ENCODE assay signal across 12 cellular contexts in the genomic region with DNA sequence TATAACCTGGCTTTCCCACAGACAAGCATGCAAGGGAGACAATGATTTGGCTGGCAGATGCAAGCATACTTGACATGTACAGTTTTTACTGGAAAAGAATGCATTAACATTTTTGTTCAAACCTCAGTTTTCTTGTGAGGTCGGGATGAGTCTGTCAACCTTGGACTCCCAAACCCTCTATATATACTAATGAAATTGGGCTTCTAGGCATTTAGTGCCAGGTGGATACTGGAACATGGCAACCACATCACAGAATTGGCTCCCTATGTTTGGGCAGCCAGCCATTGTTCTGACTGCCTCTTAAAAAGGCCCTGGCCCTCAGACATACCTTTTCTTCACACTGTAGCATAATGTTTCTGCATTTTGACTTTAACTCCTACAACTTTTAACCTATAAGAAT. TPM values are rescaled to one million over a fixed set of nuclear protein-coding genes. Genes with fewer than 3 reads are reported as not detected.
A peak's percentile ranks its signal among the peaks of the same experiment; 100 is the strongest.
DNase-seq lines count a peak whose midpoint lies in the region; ATAC-seq, FAIRE-seq and TF ChIP-seq lines count a peak whose summit lies in the region.
"Had no signal": no experiment of that assay in that cellular context is flagged by ENCODE, and none has a peak within 500 bp of the region (broad histone marks: within the 10 kb centered on the region; RNA-seq: fewer than 3 reads in every experiment).

No MANE protein-coding gene starts in this region.

- no peaks in the 10 kb centered on the region for H3K27me3 Mint-ChIP-seq in activated T-helper 2 cell treated with anti-CD3 and anti-CD28 coated beads, Interferon-gamma antibody, Interleukin-2, Interleukin-4, amounts not matched to agents 10 μg/mL and 5 μg/mL and 100 μg/mL, durations not matched to agents 14 hours and 24 hours and 36 hours (ENCODE audit: low read depth)
- H3K27me3 Mint-ChIP-seq: CD4-positive, alpha-beta memory T cell had no signal

- no peak overlapping the region for H3K4me3 ChIP-seq in keratinocyte (ENCODE audit: control insufficient read depth in 2 of 3, extremely low read depth in 1 of 3, insufficient read depth in 2 of 3, low read depth in 1 of 3, low read length in 3 of 3)
- H3K4me3 ChIP-seq: suprapubic skin had no signal

- peaks cover 1 to 3% of the 10 kb centered on the region in 2 experiments for H3K36me3 ChIP-seq in keratinocyte (ENCODE audit: control insufficient read depth in 2 of 2, extremely low read depth in 1 of 2, insufficient read depth in 2 of 2, low read length in 2 of 2)
- H3K36me3 ChIP-seq: suprapubic skin had no signal

- ATAC-seq in GM19035 (IDR thresholded peaks at IDR 0.05; ENCODE audit: unreplicated experiment) (peak; percentile 23), HG03378 (IDR thresholded peaks at IDR 0.05; ENCODE audit: unreplicated experiment) (peak; percentile 12)

- peaks cover 96% of the 10 kb centered on the region for H3K79me2 ChIP-seq in keratinocyte (ENCODE audit: control insufficient read depth, insufficient read depth, low read length)

- dilution Hi-C loops in keratinocyte (cut with MboI; ENCODE audit: extremely low pct_ligation_motif_present, low sequenced_read_pairs) = no loop called here

- H3K4me1 ChIP-seq in keratinocyte (ENCODE audit: control insufficient read depth, extremely low read depth, insufficient read depth, low read length) = peaks cover 19% of the 10 kb centered on the region

- H3K9ac ChIP-seq in keratinocyte (ENCODE audit: control insufficient read depth, extremely low read depth, insufficient read depth, low read length) = no peak overlapping the region

- H3K9me1 ChIP-seq in keratinocyte (ENCODE audit: control insufficient read depth, extremely low read depth, insufficient read depth, low read length) = no peaks in the 10 kb centered on the region

- no peak overlapping the region for H3K4me2 ChIP-seq in keratinocyte (ENCODE audit: control insufficient read depth, extremely low read depth, insufficient read depth, low read depth, low read length)

- peak; percentile 68 for DNase-seq in astrocyte of the hippocampus (ENCODE audit: low read depth, low spot score)
- no peak for DNase-seq in keratinocyte (ENCODE audit: low read depth, low spot score)
- no peak for DNase-seq in NOMO-1 (lab: John Stamatoyannopoulos, UW; ENCODE audit: unreplicated experiment in 2 of 2)
- DNase-seq in GDM1 (lab: John Stamatoyannopoulos, UW) = no peak
- no peak for DNase-seq in activated T-helper 2 cell treated with anti-CD3 and anti-CD28 coated beads, Interferon-gamma antibody, Interleukin-2, Interleukin-4, amounts not matched to agents 10 μg/mL and 5 μg/mL and 100 μg/mL, durations not matched to agents 14 hours and 24 hours and 36 hours (ENCODE audit: low spot score)
- DNase-seq: activated CD4-positive, CD25-positive, alpha-beta regulatory T cell; GF-D8 had no signal

- H3K27me3 ChIP-seq in keratinocyte (ENCODE audit: control insufficient read depth, extremely low read depth, insufficient read depth, low read length) = no peaks in the 10 kb centered on the region
- H3K27me3 ChIP-seq: suprapubic skin had no signal

- intact Hi-C loops in activated T-helper 2 cell treated with anti-CD3 and anti-CD28 coated beads, Interferon-gamma antibody, Interleukin-2, Interleukin-4, amounts not matched to agents 10 μg/mL and 5 μg/mL and 100 μg/mL, durations not matched to agents 14 hours and 24 hours and 36 hours (cut with micrococcal nuclease) = loop anchor here (1.0 to 5.0 kb wide), 3 partner anchors 16 to 35 kb away; no protein-coding TSS in a partner anchor

- H3K4me3 Mint-ChIP-seq in activated T-helper 2 cell treated with anti-CD3 and anti-CD28 coated beads, Interferon-gamma antibody, Interleukin-2, Interleukin-4, amounts not matched to agents 10 μg/mL and 5 μg/mL and 100 μg/mL, durations not matched to agents 14 hours and 24 hours and 36 hours (ENCODE audit: low read depth) = no peak overlapping the region
- H3K4me3 Mint-ChIP-seq: CD4-positive, alpha-beta memory T cell; mesothelial cell of epicardium had no signal

- no peak overlapping the region for H2AFZ ChIP-seq in keratinocyte (ENCODE audit: control insufficient read depth, low read length)

- no peaks in the 10 kb centered on the region for H4K20me1 ChIP-seq in keratinocyte (ENCODE audit: control insufficient read depth, extremely low read depth, insufficient read depth, low read length)

- H3K27ac Mint-ChIP-seq in activated T-helper 2 cell treated with anti-CD3 and anti-CD28 coated beads, Interferon-gamma antibody, Interleukin-2, Interleukin-4, amounts not matched to agents 10 μg/mL and 5 μg/mL and 100 μg/mL, durations not matched to agents 14 hours and 24 hours and 36 hours = no peak overlapping the region
- H3K27ac Mint-ChIP-seq: mesothelial cell of epicardium had no signal

- peaks cover 4% of the 10 kb centered on the region for H3K9me3 Mint-ChIP-seq in activated T-helper 2 cell treated with anti-CD3 and anti-CD28 coated beads, Interferon-gamma antibody, Interleukin-2, Interleukin-4, amounts not matched to agents 10 μg/mL and 5 μg/mL and 100 μg/mL, durations not matched to agents 14 hours and 24 hours and 36 hours
- H3K9me3 Mint-ChIP-seq: CD4-positive, alpha-beta memory T cell; mesothelial cell of epicardium had no signal

- TF ChIP-seq CTCF in keratinocyte (optimal IDR thresholded peaks at IDR 0.05 in 1 of 3, IDR thresholded peaks at IDR 0.05 in 1 of 3, conservative IDR thresholded peaks at IDR 0.05 in 1 of 3; ENCODE audit: extremely low read depth in 1 of 3, insufficient read depth in 2 of 3, low read length in 3 of 3) = no peak

- no peaks in the 10 kb centered on the region for H3K9me3 ChIP-seq in keratinocyte (ENCODE audit: control insufficient read depth, low read depth, low read length)
- H3K9me3 ChIP-seq: suprapubic skin had no signal

- peaks cover 41% of the 10 kb centered on the region for H3K36me3 Mint-ChIP-seq in activated T-helper 2 cell treated with anti-CD3 and anti-CD28 coated beads, Interferon-gamma antibody, Interleukin-2, Interleukin-4, amounts not matched to agents 10 μg/mL and 5 μg/mL and 100 μg/mL, durations not matched to agents 14 hours and 24 hours and 36 hours (ENCODE audit: low read depth)

- H3K27ac ChIP-seq in keratinocyte (ENCODE audit: control insufficient read depth, insufficient read depth, low read length) = peak overlapping the region; percentile 53
- H3K27ac ChIP-seq: suprapubic skin had no signal

- no peak for FAIRE-seq in keratinocyte (lab: Jason Lieb, UNC)

- peaks cover 36% of the 10 kb centered on the region for H3K4me1 Mint-ChIP-seq in activated T-helper 2 cell treated with anti-CD3 and anti-CD28 coated beads, Interferon-gamma antibody, Interleukin-2, Interleukin-4, amounts not matched to agents 10 μg/mL and 5 μg/mL and 100 μg/mL, durations not matched to agents 14 hours and 24 hours and 36 hours (ENCODE audit: low read depth)

RNA-seq across cellular contexts. Expression of a gene that starts 39.1 kb away (rescaled TPM):
- polyA plus RNA-seq in keratinocyte = 39.1 to 68.6 TPM (median 53.5 TPM) in 3 replicates
- 14.0 TPM for polyA plus RNA-seq in keratinocyte (2011; ENCODE audit: low read depth)
- 36.9 and 54.9 TPM in 2 replicates for polyA plus RNA-seq in keratinocyte (2011; cell fraction: cytosol; rRNA removed)
- 83.0 and 86.9 TPM in 2 replicates for polyA plus RNA-seq in keratinocyte (2011; cell fraction: nucleus; rRNA removed)
- polyA plus RNA-seq in keratinocyte (2012; ENCODE audit: low replicate concordance) = 16.7 and 45.7 TPM in 2 replicates
- 147 to 201 TPM (median 184 TPM) in 3 replicates for polyA minus RNA-seq in keratinocyte
- 165 TPM for polyA minus RNA-seq in keratinocyte (2011; cell fraction: cytosol; rRNA and poly(A)+ RNA removed)
- 224 and 339 TPM in 2 replicates for polyA minus RNA-seq in keratinocyte (2011; cell fraction: nucleus; rRNA and poly(A)+ RNA removed)
- 254 and 265 TPM in 2 replicates for total RNA-seq in activated T-helper 2 cell treated with anti-CD3 and anti-CD28 coated beads, Interferon-gamma antibody, Interleukin-2, Interleukin-4, amounts not matched to agents 10 μg/mL and 5 μg/mL and 100 μg/mL, durations not matched to agents 14 hours and 24 hours and 36 hours
